ENCODE assay signal across 23 cellular contexts in the genomic region with DNA sequence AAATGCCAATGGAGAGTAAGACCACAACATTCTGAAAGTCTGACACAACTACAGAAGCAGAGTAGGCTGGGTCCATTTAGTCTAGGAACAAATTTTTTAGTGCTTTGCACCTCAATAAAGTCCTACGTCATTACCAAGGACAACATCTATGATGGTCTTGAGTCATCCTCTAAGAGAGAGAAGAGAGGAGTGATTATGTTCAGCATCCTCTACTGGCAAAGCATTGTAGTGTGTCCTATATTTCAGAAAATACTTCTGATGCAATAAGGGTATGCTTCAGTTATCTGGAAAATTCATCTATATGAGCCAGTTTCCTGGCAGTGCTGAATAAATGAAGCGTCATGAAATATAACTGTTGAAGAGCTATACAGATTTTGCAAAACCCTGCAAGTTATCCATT.
"Had no signal": no experiment of that assay in that cellular context is flagged by ENCODE, and none has a peak within 500 bp of the region (broad histone marks: within the 10 kb centered on the region; RNA-seq: fewer than 3 reads in every experiment).

No MANE protein-coding gene starts in this region.

- H3K27ac ChIP-seq: KMS-11, SJCRH30, SK-N-MC had no signal

- H3K4me2 ChIP-seq: KMS-11 had no signal

- FAIRE-seq: HTR-8/SVneo had no signal

- DNase-seq: IMR-90, Kasumi-1, MV-4-11, NCI-H1048, NCI-H1105, NCI-H1417, NCI-H1436 treated with DMSO at 0.1 percent for 48 hours, NCI-H1694 treated with DMSO at 0.1 percent for 48 hours, NCI-H1930, NCI-H2081, NCI-H2107, NCI-H2227 treated with DMSO at 0.1 percent for 48 hours, NCI-H524, NCI-H526 treated with DMSO at 0.1 percent for 48 hours, NCI-H748 treated with DMSO at 0.1 percent for 48 hours, PC-3, SHP77 treated with DMSO at 0.1 percent for 48 hours, SJCRH30 had no signal

- H3K4me1 ChIP-seq: SJCRH30 had no signal

- H3K27me3 ChIP-seq: SJCRH30 had no signal

- H3K4me3 ChIP-seq: SJCRH30, SK-N-MC had no signal

- H3K36me3 ChIP-seq: SJCRH30 had no signal

- ATAC-seq: Panc1, PC-3, Right ventricle myocardium inferior had no signal

- H3K9ac ChIP-seq: KMS-11 had no signal

- H3K9me3 ChIP-seq: SJCRH30 had no signal
